Comparison of ENCODE assay signal across 20 cellular contexts in genomic region chr3:190375671-190376070, GRCh38. TPM values are rescaled to one million over a fixed set of nuclear protein-coding genes. Genes with fewer than 3 reads are reported as not detected.
"Had no signal": no experiment of that assay in that cellular context is flagged by ENCODE, and none has a peak within 500 bp of the region (broad histone marks: within the 10 kb centered on the region; RNA-seq: fewer than 3 reads in every experiment).

No MANE protein-coding gene starts in this region.

- H3K27me3 ChIP-seq: esophagus squamous epithelium, right atrium auricular region, stomach, transverse colon had no signal

- H3K27me3 Mint-ChIP-seq: natural killer cell treated with Interleukin-12 subunit alpha and Interleukin-12 subunit beta and Interleukin-15 and Interleukin-18, amount 100 ng/mL, for 72 hours had no signal

- H3K4me3 Mint-ChIP-seq: dendritic cell treated with granulocyte-macrophage colony-stimulating factor and Interleukin-4, amounts not matched to agents 40 ng/mL and 50 ng/mL, for 4 days; effector memory CD8-positive, alpha-beta T cell; natural killer cell treated with Interleukin-12 subunit alpha and Interleukin-12 subunit beta and Interleukin-15 and Interleukin-18, amount 100 ng/mL, for 72 hours had no signal

- H3K27ac Mint-ChIP-seq: dendritic cell treated with granulocyte-macrophage colony-stimulating factor and Interleukin-4, amounts not matched to agents 40 ng/mL and 50 ng/mL, for 4 days; effector memory CD8-positive, alpha-beta T cell; natural killer cell treated with Interleukin-12 subunit alpha and Interleukin-12 subunit beta and Interleukin-15 and Interleukin-18, amount 100 ng/mL, for 72 hours had no signal

- DNase-seq: cerebellar nuclear complex; effector memory CD8-positive, alpha-beta T cell; esophagus squamous epithelium; foreskin fibroblast; head of caudate nucleus; hippocampal formation; midbrain; small intestine; stimulated activated CD4-positive, alpha-beta T cell treated with anti-CD3 and anti-CD28 coated beads, Interleukin-12 subunit alpha, Interleukin-12 subunit beta, amount 100 ng/mL, for 4 hours; stimulated activated naive CD4-positive, alpha-beta T cell; stomach; substantia nigra; transverse colon had no signal

- H3K4me1 ChIP-seq: parathyroid adenoma, right atrium auricular region, stomach had no signal

- H3K36me3 ChIP-seq: esophagus squamous epithelium, right atrium auricular region, stomach, thoracic aorta, transverse colon had no signal

- H3K9me3 Mint-ChIP-seq: effector memory CD8-positive, alpha-beta T cell; natural killer cell treated with Interleukin-12 subunit alpha and Interleukin-12 subunit beta and Interleukin-15 and Interleukin-18, amount 100 ng/mL, for 72 hours had no signal

- H3K36me3 Mint-ChIP-seq: natural killer cell treated with Interleukin-12 subunit alpha and Interleukin-12 subunit beta and Interleukin-15 and Interleukin-18, amount 100 ng/mL, for 72 hours had no signal

- ATAC-seq: effector memory CD8-positive, alpha-beta T cell; left lobe of liver; natural killer cell treated with Interleukin-12 subunit alpha and Interleukin-12 subunit beta and Interleukin-15 and Interleukin-18, amount 100 ng/mL, for 72 hours had no signal

- H3K4me3 ChIP-seq: esophagus squamous epithelium, right atrium auricular region, stomach, thoracic aorta, transverse colon had no signal

- H3K9me3 ChIP-seq: esophagus squamous epithelium, right atrium auricular region, stomach, thoracic aorta, transverse colon had no signal

- FAIRE-seq: colon, small intestine had no signal

RNA-seq across cellular contexts. Expression of gene CLDN16, which starts 12.3 kb away (rescaled TPM):
- total RNA-seq: natural killer cell treated with Interleukin-12 subunit alpha and Interleukin-12 subunit beta and Interleukin-15 and Interleukin-18, amount 100 ng/mL, for 72 hours; thoracic aorta; transverse colon had no signal
- polyA plus RNA-seq: small intestine had no signal

RNA-seq across cellular contexts. Expression of gene CLDN1, which starts 53.4 kb away (rescaled TPM):
- total RNA-seq: natural killer cell treated with Interleukin-12 subunit alpha and Interleukin-12 subunit beta and Interleukin-15 and Interleukin-18, amount 100 ng/mL, for 72 hours had no signal
